19 cellular contexts compared by ENCODE assay signal in the genomic region with DNA sequence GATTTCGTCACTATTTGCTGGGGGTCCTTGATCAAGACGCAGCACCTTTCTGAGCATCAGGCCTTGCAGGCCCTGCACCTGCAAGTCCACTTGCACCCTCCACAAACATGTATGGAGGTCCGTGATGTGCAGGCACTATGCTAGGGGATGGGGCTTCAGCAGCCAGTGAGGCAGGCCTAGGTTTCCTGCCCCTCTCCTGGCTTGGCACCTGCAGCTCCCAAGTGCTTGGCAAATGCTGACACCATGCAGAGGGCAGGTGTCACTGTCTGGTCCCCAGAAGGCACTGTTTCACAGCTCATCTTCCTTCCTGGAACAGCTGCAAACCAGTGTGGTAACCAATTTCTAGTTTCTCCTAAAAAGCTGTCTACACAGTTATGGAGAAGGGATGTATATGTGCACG. TPM values are rescaled to one million over a fixed set of nuclear protein-coding genes. Genes with fewer than 3 reads are reported as not detected.
DNase-seq lines count a peak whose midpoint lies in the region; ATAC-seq and TF ChIP-seq lines count a peak whose summit lies in the region.
"Had no signal": no experiment of that assay in that cellular context is flagged by ENCODE, and none has a peak within 500 bp of the region (broad histone marks: within the 10 kb centered on the region; RNA-seq: fewer than 3 reads in every experiment).

No MANE protein-coding gene starts in this region.

- H3K36me3 ChIP-seq in esophagus muscularis mucosa: no peaks in the 10 kb centered on the region
- no peaks in the 10 kb centered on the region for H3K36me3 ChIP-seq in stomach
- H3K36me3 ChIP-seq: ovary had no signal

- no peaks in the 10 kb centered on the region for H3K9me3 ChIP-seq in esophagus muscularis mucosa
- no peaks in the 10 kb centered on the region for H3K9me3 ChIP-seq in stomach
- H3K9me3 ChIP-seq: ovary had no signal

- intact Hi-C loops in esophagus muscularis mucosa (cut with DNase I): no loop called here
- intact Hi-C loops in stomach (cut with DNase I; ENCODE audit: low total_unique reads): no loop called here

- H3K27ac Mint-ChIP-seq in activated naive CD4-positive, alpha-beta T cell treated with anti-CD3 and anti-CD28 coated beads, Interleukin-2, amount 10 ng/mL, durations not matched to agents 7 days and 5 days: peak overlapping the region; percentile 88
- H3K27ac Mint-ChIP-seq: mesothelial cell of epicardium had no signal

- no peak for DNase-seq in activated naive CD4-positive, alpha-beta T cell treated with anti-CD3 and anti-CD28 coated beads, Interleukin-2, amount 10 ng/mL, durations not matched to agents 7 days and 5 days
- no peak for DNase-seq in activated naive CD4-positive, alpha-beta T cell treated with anti-CD3 and anti-CD28 coated beads, Interleukin-2, amount 50 U/mL, for 16 hours
- DNase-seq in RPMI8226 (peak; percentile 67), esophagus muscularis mucosa (ENCODE audit: extremely low spot score) (no peak), stomach (no peak), hippocampal formation (lab: John Stamatoyannopoulos, UW) (no peak), NCI-H1436 treated with DMSO at 0.1 percent for 48 hours (lab: John Stamatoyannopoulos, UW) (no peak)
- DNase-seq: activated CD4-positive, alpha-beta T cell treated with anti-CD3 and anti-CD28 coated beads, Interleukin-2, amount 50 U/mL, for 48 hours; activated gamma-delta T cell treated with Interleukin-2 at 50 U/mL for 16 hours; cortex of kidney; erythroblast; kidney; NCI-H1105 treated with DMSO at 0.1 percent for 48 hours; ovary; SIG-M5; small intestine; stimulated activated naive CD4-positive, alpha-beta T cell treated with Interleukin-2 at 50 U/mL for 16 hours had no signal

- CTCF ChIA-PET in activated naive CD4-positive, alpha-beta T cell treated with anti-CD3 and anti-CD28 coated beads, Interleukin-2, amount 10 ng/mL, durations not matched to agents 7 days and 5 days (lab: Charles Lee): interaction anchor here (1.1 to 2.1 kb wide), 4 partner anchors 10 to 173 kb away, joined by 4 to 6 read pairs (median 4); no protein-coding TSS in a partner anchor

- ATAC-seq in HG03565 (IDR thresholded peaks at IDR 0.05; ENCODE audit: unreplicated experiment): no peak

- H3K4me1 ChIP-seq in esophagus muscularis mucosa: peaks cover 67 to 100% (median 99%) of the 10 kb centered on the region in 4 donors
- peaks cover 35 to 100% (median 74%) of the 10 kb centered on the region in 4 donors for H3K4me1 ChIP-seq in stomach

- no peak overlapping the region for H3K4me3 Mint-ChIP-seq in activated naive CD4-positive, alpha-beta T cell treated with anti-CD3 and anti-CD28 coated beads, Interleukin-2, amount 10 ng/mL, durations not matched to agents 7 days and 5 days
- H3K4me3 Mint-ChIP-seq: mesothelial cell of epicardium had no signal

- no peak for TF ChIP-seq EP300 in esophagus muscularis mucosa (IDR thresholded peaks at IDR 0.05)
- no peak for TF ChIP-seq EP300 in stomach (IDR thresholded peaks at IDR 0.05)

- H3K27me3 Mint-ChIP-seq in activated naive CD4-positive, alpha-beta T cell treated with anti-CD3 and anti-CD28 coated beads, Interleukin-2, amount 10 ng/mL, durations not matched to agents 7 days and 5 days: no peaks in the 10 kb centered on the region

- H3K27ac ChIP-seq in esophagus muscularis mucosa (replicated peaks in 1 of 4) (peak overlapping the region; percentile 84 to 88 (median 87)), stomach (peak overlapping the region; percentile 31 to 86 (median 83))
- H3K27ac ChIP-seq: ovary had no signal

- H3K4me3 ChIP-seq in esophagus muscularis mucosa (no peak overlapping the region), stomach (no peak overlapping the region)
- H3K4me3 ChIP-seq: ovary had no signal

- no peak for TF ChIP-seq CTCF in esophagus muscularis mucosa (IDR thresholded peaks at IDR 0.05)
- TF ChIP-seq CTCF in stomach (IDR thresholded peaks at IDR 0.05): no peak

- WGBS in esophagus muscularis mucosa: 89% methylated on average over 4 of the region's 4 CpGs
- WGBS in stomach, 5 donors: 87 to 95% (median 94%) methylated on average over 3 to 4 of the region's 4 CpGs

- no peak for TF ChIP-seq POLR2A in esophagus muscularis mucosa (IDR thresholded peaks at IDR 0.05; ENCODE audit: low read depth)
- TF ChIP-seq POLR2A in stomach (IDR thresholded peaks at IDR 0.05): no peak

- H3K9me3 Mint-ChIP-seq in activated naive CD4-positive, alpha-beta T cell treated with anti-CD3 and anti-CD28 coated beads, Interleukin-2, amount 10 ng/mL, durations not matched to agents 7 days and 5 days: no peaks in the 10 kb centered on the region
- H3K9me3 Mint-ChIP-seq: mesothelial cell of epicardium had no signal

- peaks cover 100% of the 10 kb centered on the region for H3K4me1 Mint-ChIP-seq in activated naive CD4-positive, alpha-beta T cell treated with anti-CD3 and anti-CD28 coated beads, Interleukin-2, amount 10 ng/mL, durations not matched to agents 7 days and 5 days

- no peaks in the 10 kb centered on the region for H3K27me3 ChIP-seq in esophagus muscularis mucosa
- H3K27me3 ChIP-seq in stomach: no peaks in the 10 kb centered on the region
- H3K27me3 ChIP-seq: ovary had no signal

- H3K36me3 Mint-ChIP-seq in activated naive CD4-positive, alpha-beta T cell treated with anti-CD3 and anti-CD28 coated beads, Interleukin-2, amount 10 ng/mL, durations not matched to agents 7 days and 5 days: peaks cover 62% of the 10 kb centered on the region

RNA-seq across cellular contexts. Expression of gene ADAM19, which starts 29.7 kb away (rescaled TPM):
- total RNA-seq in esophagus muscularis mucosa: 10 to 100 TPM; 25.0 to 43.6 (median 28.1) TPM
- 10 to 100 TPM in 3 of 5 donors, 1 to 10 TPM in 2; 1.2 to 42.8 (median 13.3) TPM for total RNA-seq in stomach
- polyA plus RNA-seq in stomach: 1 to 10 TPM; 3.3 to 4.1 (median 3.4) TPM
